9 cellular contexts compared by ENCODE assay signal in genomic region chr10:70355234-70356021, GRCh38. TPM values are rescaled to one million over a fixed set of nuclear protein-coding genes. Genes with fewer than 3 reads are reported as not detected.
A peak's percentile ranks its signal among the peaks of the same experiment; 100 is the strongest.
DNase-seq lines count a peak whose midpoint lies in the region; ATAC-seq and TF ChIP-seq lines count a peak whose summit lies in the region.
"Had no signal": no experiment of that assay in that cellular context is flagged by ENCODE, and none has a peak within 500 bp of the region (broad histone marks: within the 10 kb centered on the region; RNA-seq: fewer than 3 reads in every experiment).

No MANE protein-coding gene starts in this region.

- H4K20me1 ChIP-seq in OCI-LY3 (ENCODE audit: insufficient read depth, low read length) = no peaks in the 10 kb centered on the region

- peak overlapping the region; percentile 98 for H3K4me2 ChIP-seq in OCI-LY3 (ENCODE audit: low read length)

- peaks cover 54% of the 10 kb centered on the region for H3K4me1 ChIP-seq in OCI-LY3 (ENCODE audit: low read length)

- H3K9me3 Mint-ChIP-seq in Calu3 (ENCODE audit: low read depth, unreplicated experiment) = no peaks in the 10 kb centered on the region

- no peak for TF ChIP-seq CTCF in OCI-LY3 (IDR thresholded peaks at IDR 0.05; ENCODE audit: low read depth, low read length)
- TF ChIP-seq CTCF in Calu3 (IDR thresholded peaks at IDR 0.05; ENCODE audit: unreplicated experiment) = no peak

- H3K27me3 Mint-ChIP-seq in Calu3 (ENCODE audit: unreplicated experiment) = no peaks in the 10 kb centered on the region

- CTCF ChIA-PET in Calu3 (lab: Charles Lee) = interaction anchor here (0.8 to 1.5 kb wide), 4 partner anchors 9 to 134 kb away, joined by 3 read pairs; no protein-coding TSS in a partner anchor

- peak overlapping the region; percentile 52; the same call in 1 of the 2 replicates for H2AFZ ChIP-seq in OCI-LY3 (ENCODE audit: low read depth, low read length)

- H3K9ac ChIP-seq in OCI-LY3 (ENCODE audit: low read length) = peak overlapping the region; percentile 74

- peak overlapping the region; percentile 91 for H3K27ac ChIP-seq in OCI-LY3 (ENCODE audit: low read length)
- H3K27ac ChIP-seq: SJSA1 had no signal

- DNase-seq in activated CD4-positive, alpha-beta T cell treated with anti-CD3 and anti-CD28 coated beads for 48 hours = peak; percentile 33
- no peak for DNase-seq in activated CD4-positive, alpha-beta T cell treated with anti-CD3 and anti-CD28 coated beads, Interleukin-2, amount 50 U/mL, for 1 hour
- peak; percentile 34 for DNase-seq in midbrain (lab: John Stamatoyannopoulos, UW)
- no peak for DNase-seq in Calu3
- DNase-seq in ecto neural progenitor cell (ENCODE audit: low spot score) = no peak

- H3K9me3 ChIP-seq in OCI-LY3 (ENCODE audit: insufficient read depth, low read length) = no peaks in the 10 kb centered on the region
- H3K9me3 ChIP-seq: SJSA1 had no signal

- ATAC-seq in HG02840 (IDR thresholded peaks at IDR 0.05; ENCODE audit: low FRiP score, unreplicated experiment) (peak; percentile 60), GM18519 (IDR thresholded peaks at IDR 0.05; ENCODE audit: low FRiP score, unreplicated experiment) (no peak)

- no peak overlapping the region for H3K4me3 Mint-ChIP-seq in Calu3 (ENCODE audit: low read depth, unreplicated experiment)

- H3K4me3 ChIP-seq in OCI-LY3 (ENCODE audit: low read length) = peak overlapping the region; percentile 76
- H3K4me3 ChIP-seq: SJSA1 had no signal

- no peaks in the 10 kb centered on the region for H3K27me3 ChIP-seq in OCI-LY3 (ENCODE audit: low read depth, low read length)
- H3K27me3 ChIP-seq: SJSA1 had no signal

- H3K79me2 ChIP-seq in OCI-LY3 (ENCODE audit: low read length) = peaks cover 4% of the 10 kb centered on the region; the same call in 1 of the 2 replicates

- H3K36me3 ChIP-seq in OCI-LY3 (replicated peaks; ENCODE audit: low read depth, low read length) = no peaks in the 10 kb centered on the region
- H3K36me3 ChIP-seq: SJSA1 had no signal

- peaks cover 10% of the 10 kb centered on the region for H3K4me1 Mint-ChIP-seq in Calu3 (ENCODE audit: low read depth, unreplicated experiment)

- no peaks in the 10 kb centered on the region for H3K36me3 Mint-ChIP-seq in Calu3 (ENCODE audit: insufficient read depth, unreplicated experiment)

- intact Hi-C loops in Calu3 (cut with micrococcal nuclease; ENCODE audit: unreplicated experiment) = no loop called here

- BruUV-seq in Calu3 (replicated peaks; lab: Mats Ljungman, UMichigan) = no TSS peak

- H3K27ac Mint-ChIP-seq in Calu3 (ENCODE audit: unreplicated experiment) = no peak overlapping the region

RNA-seq across cellular contexts. Expression of gene LRRC20, which starts 27.0 kb away (rescaled TPM):
- 34.4 and 37.1 TPM in 2 replicates for total RNA-seq in Calu3 (2022)

RNA-seq across cellular contexts. Expression of gene EIF4EBP2, which starts 48.5 kb away (rescaled TPM):
- 53.1 and 54.7 TPM in 2 replicates for total RNA-seq in Calu3 (2022)

Comparison
In these comparisons a context has a peak if more than half of its experiments do, and no peak if none do; other contexts are left out.
1. DNase-seq: peak in activated CD4-positive, alpha-beta T cell treated with anti-CD3 and anti-CD28 coated beads for 48 hours (single experiment) and midbrain (single experiment); none in activated CD4-positive, alpha-beta T cell treated with anti-CD3 and anti-CD28 coated beads, Interleukin-2, amount 50 U/mL, for 1 hour (single experiment), Calu3 (single experiment) and ecto neural progenitor cell (single experiment).